ENCODE assay signal across 8 cellular contexts in the genomic region with DNA sequence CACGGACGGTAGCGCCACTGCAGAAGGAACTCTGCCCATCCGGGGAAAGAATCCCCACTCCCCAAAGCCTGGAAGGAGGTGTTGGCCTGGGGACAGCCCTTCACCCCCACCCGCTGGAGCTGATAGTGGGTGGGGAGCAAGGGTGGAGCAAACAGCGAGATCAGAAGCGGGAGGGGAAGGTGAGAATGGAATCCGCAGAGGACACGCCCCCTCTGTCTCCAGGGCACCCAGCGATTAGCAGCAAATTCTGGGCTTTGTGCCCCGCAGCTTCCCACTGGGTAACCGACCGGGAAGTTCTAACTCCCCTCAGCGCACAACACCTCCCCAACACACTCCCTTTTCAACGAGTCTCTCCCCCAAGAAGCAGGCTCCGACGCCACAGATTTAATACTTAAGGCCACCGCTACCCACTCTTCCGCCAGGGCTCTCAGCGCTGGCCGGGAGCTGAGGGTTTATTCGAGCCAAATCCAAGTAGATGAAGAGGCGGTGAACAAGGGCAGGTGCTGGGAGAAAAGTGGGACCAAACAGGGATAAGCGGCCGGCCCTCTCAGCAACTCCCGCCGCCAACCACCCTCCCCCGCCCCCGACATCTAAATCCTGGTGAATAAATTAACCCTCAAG. TPM values are rescaled to one million over a fixed set of nuclear protein-coding genes. Genes with fewer than 3 reads are reported as not detected.
DNase-seq lines count a peak whose midpoint lies in the region; ATAC-seq, FAIRE-seq and TF ChIP-seq lines count a peak whose summit lies in the region.

No MANE protein-coding gene starts in this region.

- no peaks in the 10 kb centered on the region for H3K9me3 ChIP-seq in body of pancreas
- no peaks in the 10 kb centered on the region for H3K9me3 ChIP-seq in small intestine (ENCODE audit: control insufficient read depth, low read depth)

- ATAC-seq in body of pancreas (peak; percentile 57), GM21619 (IDR thresholded peaks at IDR 0.05; ENCODE audit: unreplicated experiment) (no peak)

- no peaks in the 10 kb centered on the region for H3K36me3 ChIP-seq in body of pancreas (replicated peaks in 1 of 2; ENCODE audit: insufficient read depth in 1 of 2, low read depth in 2 of 2)
- H3K36me3 ChIP-seq in small intestine (ENCODE audit: control insufficient read depth in 2 of 2, insufficient read depth in 2 of 2, low read length in 2 of 2) = no peaks in the 10 kb centered on the region

- peaks cover 22% of the 10 kb centered on the region for H3K27me3 Mint-ChIP-seq in activated CD4-positive, alpha-beta T cell treated with anti-CD3 and anti-CD28 coated beads, Interleukin-2, amount 10 ng/mL, durations not matched to agents 24 days and 14 days

- H3K27ac ChIP-seq in body of pancreas (peak overlapping the region; percentile 68 to 82 (median 74)), small intestine (ENCODE audit: low read depth in 1 of 2, low read length in 1 of 2) (peak overlapping the region in 1 of 2 donors; percentile 49)

- H3K4me3 ChIP-seq in body of pancreas (peak overlapping the region; percentile 15 to 71), small intestine (ENCODE audit: low read depth in 1 of 2, low read length in 2 of 2) (peak overlapping the region; percentile 58 to 67)

- no peaks in the 10 kb centered on the region for H3K36me3 Mint-ChIP-seq in activated CD4-positive, alpha-beta T cell treated with anti-CD3 and anti-CD28 coated beads, Interleukin-2, amount 10 ng/mL, durations not matched to agents 24 days and 14 days (ENCODE audit: low read depth)

- H3K4me1 Mint-ChIP-seq in activated CD4-positive, alpha-beta T cell treated with anti-CD3 and anti-CD28 coated beads, Interleukin-2, amount 10 ng/mL, durations not matched to agents 24 days and 14 days = peaks cover 13% of the 10 kb centered on the region

- peak overlapping the region; percentile 83 for H3K4me3 Mint-ChIP-seq in activated CD4-positive, alpha-beta T cell treated with anti-CD3 and anti-CD28 coated beads, Interleukin-2, amount 10 ng/mL, durations not matched to agents 24 days and 14 days

- TF ChIP-seq CTCF in body of pancreas (IDR thresholded peaks at IDR 0.05) = peak in 1 of 7 experiments; percentile 9

- DNase-seq in activated CD4-positive, alpha-beta T cell treated with anti-CD3 and anti-CD28 coated beads, Interleukin-2, amount 10 ng/mL, durations not matched to agents 24 days and 14 days = no peak
- DNase-seq in activated CD4-positive, alpha-beta T cell treated with anti-CD3 and anti-CD28 coated beads for 1 hour = no peak
- DNase-seq in NCI-H2171 treated with DMSO at 0.1 percent for 48 hours (lab: John Stamatoyannopoulos, UW) (peak; percentile 55), body of pancreas (peak; percentile 74 to 88 (median 86)), iPS-NIHi7 (ENCODE audit: extremely low spot score) (peak; percentile 74), small intestine (peak; percentile 65), SKM-1 treated with dmso at 0.1 percent for 144 hours (lab: John Stamatoyannopoulos, UW; ENCODE audit: unreplicated experiment) (no peak)

- H3K27ac Mint-ChIP-seq in activated CD4-positive, alpha-beta T cell treated with anti-CD3 and anti-CD28 coated beads, Interleukin-2, amount 10 ng/mL, durations not matched to agents 24 days and 14 days = peak overlapping the region; percentile 51

- H3K4me1 ChIP-seq in body of pancreas (peaks cover 45% of the 10 kb centered on the region), small intestine (ENCODE audit: control insufficient read depth in 2 of 2, insufficient read depth in 1 of 2, low read depth in 1 of 2, low read length in 1 of 2) (peaks cover 0 to 2% of the 10 kb centered on the region in 2 donors)

- FAIRE-seq in small intestine (lab: Jason Lieb, UNC) = no peak

- intact Hi-C loops in activated CD4-positive, alpha-beta T cell treated with anti-CD3 and anti-CD28 coated beads, Interleukin-2, amount 10 ng/mL, durations not matched to agents 24 days and 14 days (cut with micrococcal nuclease) = loop anchor here (1.0 kb wide), 1 partner anchor 20 kb away; no protein-coding TSS in a partner anchor
- intact Hi-C loops in body of pancreas (cut with DNase I) = no loop called here

- H3K9me3 Mint-ChIP-seq in activated CD4-positive, alpha-beta T cell treated with anti-CD3 and anti-CD28 coated beads, Interleukin-2, amount 10 ng/mL, durations not matched to agents 24 days and 14 days = no peaks in the 10 kb centered on the region

- WGBS in body of pancreas, 2 donors = 1 to 2% methylated on average over 18 to 29 of the region's 29 CpGs
- 4 to 9% (median 7%) methylated on average over 24 to 29 of the region's 29 CpGs for WGBS in small intestine, 3 donors

- H3K27me3 ChIP-seq in body of pancreas = no peaks in the 10 kb centered on the region
- H3K27me3 ChIP-seq in small intestine (ENCODE audit: control insufficient read depth in 2 of 2, insufficient read depth in 2 of 2, low read length in 2 of 2) = no peaks in the 10 kb centered on the region

- TF ChIP-seq POLR2A in body of pancreas (IDR thresholded peaks at IDR 0.05) = peak in 2 of 3 donors; percentile 61 to 66

RNA-seq across cellular contexts. Expression of a gene that starts 1.3 kb away (rescaled TPM):
- 16.4 and 17.0 TPM in 2 replicates for total RNA-seq in activated CD4-positive, alpha-beta T cell treated with anti-CD3 and anti-CD28 coated beads, Interleukin-2, amount 10 ng/mL, durations not matched to agents 24 days and 14 days
- total RNA-seq in body of pancreas = 10 to 100 TPM; 25.2 to 63.9 TPM
- polyA plus RNA-seq in small intestine = 10 to 100 TPM in 1 of 3 donors, 1 to 10 TPM in 2; 8.3 to 32.7 (median 10.0) TPM

RNA-seq across cellular contexts. Expression of a gene that starts 18.2 kb away (rescaled TPM):
- total RNA-seq in activated CD4-positive, alpha-beta T cell treated with anti-CD3 and anti-CD28 coated beads, Interleukin-2, amount 10 ng/mL, durations not matched to agents 24 days and 14 days = not detected in 2 replicates
- not detected for total RNA-seq in body of pancreas
- 1 to 10 TPM in 2 of 3 donors, under 1 TPM in 1; 0.54 to 1.6 (median 1.1) TPM for polyA plus RNA-seq in small intestine

Comparison
In these comparisons a context has a peak if more than half of its experiments do, and no peak if none do; other contexts are left out.
1. DNase-seq: peak in NCI-H2171 treated with DMSO at 0.1 percent for 48 hours (single experiment), body of pancreas (4 of 4), iPS-NIHi7 (single experiment) and small intestine (single experiment); none in activated CD4-positive, alpha-beta T cell treated with anti-CD3 and anti-CD28 coated beads, Interleukin-2, amount 10 ng/mL, durations not matched to agents 24 days and 14 days (single experiment), activated CD4-positive, alpha-beta T cell treated with anti-CD3 and anti-CD28 coated beads for 1 hour (single experiment) and SKM-1 treated with dmso at 0.1 percent for 144 hours (single experiment).